8 cellular contexts compared by ENCODE assay signal in the genomic region with DNA sequence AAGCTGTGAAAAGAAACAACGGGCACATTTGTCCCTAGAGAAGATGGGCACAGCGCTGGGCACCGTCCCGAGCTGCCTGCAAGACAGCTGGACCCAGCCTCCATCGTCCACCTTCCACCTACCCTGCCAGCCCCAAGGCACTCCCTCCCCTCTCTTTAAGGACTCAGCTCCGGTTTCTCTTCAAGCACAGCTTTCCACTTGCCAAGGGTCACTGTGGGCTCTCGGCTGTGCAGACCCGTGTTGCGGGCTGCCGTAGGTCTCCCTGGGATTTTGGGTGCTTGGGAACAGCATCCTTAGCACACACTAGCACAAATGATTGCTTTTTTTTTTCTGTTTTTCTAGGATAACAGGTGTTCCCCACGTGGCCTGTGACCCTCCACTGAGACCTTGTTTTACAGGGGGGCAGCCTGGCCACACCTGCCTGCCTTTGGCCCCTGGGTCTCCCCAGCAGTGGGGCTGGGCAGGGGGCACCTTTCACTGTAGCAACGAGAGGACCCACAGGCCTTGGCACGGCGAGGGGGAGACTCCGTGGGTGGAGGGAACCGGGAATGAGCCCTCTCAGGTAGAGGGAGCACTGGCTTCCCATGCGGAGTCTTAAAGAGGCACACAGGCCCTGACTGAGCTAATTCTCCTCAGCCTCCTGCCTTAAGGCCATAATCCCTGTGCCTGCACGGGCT. TPM values are rescaled to one million over a fixed set of nuclear protein-coding genes. Genes with fewer than 3 reads are reported as not detected.
DNase-seq lines count a peak whose midpoint lies in the region; ATAC-seq and TF ChIP-seq lines count a peak whose summit lies in the region.

No MANE protein-coding gene starts in this region.

- ATAC-seq in GM18498 (IDR thresholded peaks at IDR 0.05; ENCODE audit: unreplicated experiment) = no peak

- POLR2A ChIA-PET in CD4-positive, alpha-beta memory T cell (lab: Charles Lee; ENCODE audit: partially characterized antibody) = interaction anchor here (1.1 to 2.7 kb wide), 4 partner anchors 11 to 246 kb away, joined by 3 to 25 read pairs (median 3); a partner anchor contains a TSS

- peaks cover 16% of the 10 kb centered on the region for H3K36me3 ChIP-seq in CD4-positive, alpha-beta memory T cell (ENCODE audit: insufficient read depth, low read length)
- no peaks in the 10 kb centered on the region; the same call in 1 of the 2 replicates for H3K36me3 ChIP-seq in KMS-11 (ENCODE audit: insufficient read depth)

- peaks cover 6 to 26% of the 10 kb centered on the region in 2 donors for H3K36me3 Mint-ChIP-seq in CD4-positive, alpha-beta memory T cell
- H3K36me3 Mint-ChIP-seq in neural crest cell (ENCODE audit: low read depth) = no peaks in the 10 kb centered on the region

- H2AFZ ChIP-seq in KMS-11 (ENCODE audit: low read depth) = no peak overlapping the region

- peak overlapping the region; percentile 100 for H3K4me2 ChIP-seq in KMS-11

- H3K9me3 ChIP-seq in CD4-positive, alpha-beta memory T cell (ENCODE audit: control insufficient read depth in 1 of 2, low read length in 2 of 2) = no peaks in the 10 kb centered on the region

- H3K27me3 ChIP-seq in CD4-positive, alpha-beta memory T cell (ENCODE audit: insufficient read depth, low read length) = no peaks in the 10 kb centered on the region
- H3K27me3 ChIP-seq in KMS-11 (ENCODE audit: insufficient read depth, low read depth) (peaks cover 22% of the 10 kb centered on the region; the same call in 1 of the 2 replicates), dorsolateral prefrontal cortex (no peaks in the 10 kb centered on the region)

- DNase-seq in CD4-positive, alpha-beta memory T cell = no peak
- no peak for DNase-seq in dorsolateral prefrontal cortex
- no peak for DNase-seq in neural crest cell (ENCODE audit: low read depth, low spot score)
- DNase-seq in medulla oblongata (ENCODE audit: extremely low spot score) = no peak
- no peak for DNase-seq in head of caudate nucleus
- DNase-seq in substantia nigra (lab: John Stamatoyannopoulos, UW) = no peak

- no peaks in the 10 kb centered on the region for H3K79me2 ChIP-seq in KMS-11 (ENCODE audit: insufficient read depth, low read depth)

- H3K27me3 Mint-ChIP-seq in CD4-positive, alpha-beta memory T cell = peaks cover 0 to 1% of the 10 kb centered on the region in 2 donors
- H3K27me3 Mint-ChIP-seq in neural crest cell (ENCODE audit: low read depth) = peaks cover 12% of the 10 kb centered on the region

- intact Hi-C loops in CD4-positive, alpha-beta memory T cell (cut with micrococcal nuclease) = loop anchor here (1.0 kb wide), 1 partner anchor 102 kb away; no protein-coding TSS in a partner anchor
- intact Hi-C loops in dorsolateral prefrontal cortex (cut with DNase I) (loop anchor here (5.0 kb wide), 3 partner anchors 39 to 249 kb away; a partner anchor contains a TSS), head of caudate nucleus (cut with DNase I) (loop anchor here (5.0 kb wide), 1 partner anchor 109 kb away; no protein-coding TSS in a partner anchor)

- no peak overlapping the region for H3K9ac ChIP-seq in KMS-11

- peaks cover 0 to 1% (median 0%) of the 10 kb centered on the region in 8 donors for H3K9me3 Mint-ChIP-seq in CD4-positive, alpha-beta memory T cell
- no peaks in the 10 kb centered on the region for H3K9me3 Mint-ChIP-seq in neural crest cell

- peak overlapping the region in 1 of 2 donors; percentile 63 for H3K4me3 ChIP-seq in CD4-positive, alpha-beta memory T cell (ENCODE audit: low read length in 2 of 2)
- H3K4me3 ChIP-seq in KMS-11 (IDR thresholded peaks at IDR 0.05; ENCODE audit: insufficient read depth, low read depth, low read length) (no peak overlapping the region), dorsolateral prefrontal cortex (peak overlapping the region in 58 of 59 donors; percentile 57 to 99 (median 82))

- peaks cover 33% of the 10 kb centered on the region for H3K4me1 ChIP-seq in CD4-positive, alpha-beta memory T cell (ENCODE audit: insufficient read depth, low read length)
- peaks cover 16% of the 10 kb centered on the region for H3K4me1 ChIP-seq in KMS-11 (ENCODE audit: low read depth, poor library complexity, severe bottlenecking)

- no peaks in the 10 kb centered on the region for H4K20me1 ChIP-seq in KMS-11 (ENCODE audit: insufficient read depth)

- H3K27ac ChIP-seq in CD4-positive, alpha-beta memory T cell (ENCODE audit: low read depth, low read length) = no peak overlapping the region
- H3K27ac ChIP-seq in KMS-11 (no peak overlapping the region), dorsolateral prefrontal cortex (peak overlapping the region in 5 of 59 donors; percentile 24 to 88 (median 80)), substantia nigra (ENCODE audit: low read depth, low read length, poor library complexity, severe bottlenecking) (no peak overlapping the region)

- TF ChIP-seq CTCF in KMS-11 (conservative IDR thresholded peaks at IDR 0.05; ENCODE audit: low read depth, low read length) (no peak), dorsolateral prefrontal cortex (IDR thresholded peaks at IDR 0.05 in 54 of 56, conservative IDR thresholded peaks at IDR 0.05 in 2 of 56; ENCODE audit: low read depth in 1 of 56, partially characterized antibody in 56 of 56) (no peak), neural crest cell (conservative IDR thresholded peaks at IDR 0.05) (no peak)

- H3K4me3 Mint-ChIP-seq in CD4-positive, alpha-beta memory T cell = peak overlapping the region; percentile 70 to 86 (median 78)
- H3K4me3 Mint-ChIP-seq in neural crest cell = peak overlapping the region; percentile 89

- peaks cover 9 to 34% (median 21%) of the 10 kb centered on the region in 4 donors for H3K4me1 Mint-ChIP-seq in CD4-positive, alpha-beta memory T cell
- peaks cover 17% of the 10 kb centered on the region for H3K4me1 Mint-ChIP-seq in neural crest cell

- CTCF ChIA-PET in CD4-positive, alpha-beta memory T cell (lab: Charles Lee; ENCODE audit: partially characterized antibody) = interaction anchor here (0.8 kb wide), 1 partner anchor 29 kb away, joined by 3 read pairs; no protein-coding TSS in a partner anchor

- H3K27ac Mint-ChIP-seq in CD4-positive, alpha-beta memory T cell = peak overlapping the region; percentile 32 to 87 (median 69)
- H3K27ac Mint-ChIP-seq in neural crest cell (ENCODE audit: unreplicated experiment) = no peak overlapping the region

RNA-seq across cellular contexts. Expression of a gene that starts 1.4 kb away (rescaled TPM):
- total RNA-seq in CD4-positive, alpha-beta memory T cell = 10 to 100 TPM; 41.4 to 42.3 TPM
- 10 to 100 TPM; 36.7 to 48.7 TPM for polyA plus RNA-seq in CD4-positive, alpha-beta memory T cell
- total RNA-seq in dorsolateral prefrontal cortex (10 to 100 TPM; 15.4 to 33.4 (median 22.0) TPM), neural crest cell (32.7 and 33.2 TPM in 2 replicates)

RNA-seq across cellular contexts. Expression of a gene that starts 41.9 kb away (rescaled TPM):
- total RNA-seq in CD4-positive, alpha-beta memory T cell = 1 to 10 TPM; 5.4 to 7.2 TPM
- polyA plus RNA-seq in CD4-positive, alpha-beta memory T cell = 1 to 10 TPM; 2.1 to 5.6 TPM
- total RNA-seq in dorsolateral prefrontal cortex (100 to 1,000 TPM; 104 to 353 (median 235) TPM), neural crest cell (47.5 and 53.6 TPM in 2 replicates)
